1 cellular context compared by ENCODE assay signal in the genomic region with DNA sequence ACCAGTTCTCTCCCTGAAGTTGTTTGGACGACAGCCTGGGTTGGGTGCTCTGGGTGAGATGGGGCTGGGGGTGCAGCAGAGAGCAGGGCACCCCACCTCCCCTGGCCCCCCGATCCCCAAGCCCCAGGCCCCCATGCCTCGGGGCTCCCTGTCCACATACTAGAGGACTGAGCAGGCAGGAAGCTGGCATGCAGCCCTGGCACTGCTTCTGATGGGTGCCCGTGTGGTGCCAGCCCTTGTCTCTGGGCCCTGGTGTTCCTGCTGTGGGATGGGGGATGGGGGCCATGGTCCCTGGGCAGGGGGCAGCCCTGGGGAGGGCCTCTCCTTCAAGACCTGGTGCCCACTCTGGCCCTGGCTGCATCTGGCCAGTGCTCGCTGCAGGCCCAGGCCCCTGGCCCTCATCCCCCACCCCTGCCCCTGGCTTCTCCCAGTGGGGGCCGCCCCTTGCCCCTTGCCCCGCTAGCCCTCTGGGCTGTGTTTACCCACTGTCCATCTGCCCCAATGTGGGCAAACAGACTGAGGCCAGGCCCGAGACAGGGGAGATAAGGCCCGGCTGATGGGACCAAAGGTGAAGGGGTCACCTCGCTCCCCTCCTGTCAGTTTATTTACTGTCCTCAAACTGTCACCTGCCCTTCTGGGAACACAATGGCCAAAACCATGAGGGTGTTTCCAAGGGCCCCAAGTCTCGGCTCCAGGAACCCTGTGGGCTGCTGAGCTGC.
TF ChIP-seq lines count a peak whose summit lies in the region.

No MANE protein-coding gene starts in this region.

TF ChIP-seq in HepG2, 621 proteins besides CTCF, POLR2A, EP300 and RAD21 (continued from another document and continues in another):
- TF ChIP-seq, protein P1, sequence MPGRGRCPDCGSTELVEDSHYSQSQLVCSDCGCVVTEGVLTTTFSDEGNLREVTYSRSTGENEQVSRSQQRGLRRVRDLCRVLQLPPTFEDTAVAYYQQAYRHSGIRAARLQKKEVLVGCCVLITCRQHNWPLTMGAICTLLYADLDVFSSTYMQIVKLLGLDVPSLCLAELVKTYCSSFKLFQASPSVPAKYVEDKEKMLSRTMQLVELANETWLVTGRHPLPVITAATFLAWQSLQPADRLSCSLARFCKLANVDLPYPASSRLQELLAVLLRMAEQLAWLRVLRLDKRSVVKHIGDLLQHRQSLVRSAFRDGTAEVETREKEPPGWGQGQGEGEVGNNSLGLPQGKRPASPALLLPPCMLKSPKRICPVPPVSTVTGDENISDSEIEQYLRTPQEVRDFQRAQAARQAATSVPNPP (CRISPR knock-in tag; IDR thresholded peaks at IDR 0.05) = no peak
- no peak for TF ChIP-seq GTF2F1 (IDR thresholded peaks at IDR 0.05; ENCODE audit: low read length)
- TF ChIP-seq, protein P2, sequence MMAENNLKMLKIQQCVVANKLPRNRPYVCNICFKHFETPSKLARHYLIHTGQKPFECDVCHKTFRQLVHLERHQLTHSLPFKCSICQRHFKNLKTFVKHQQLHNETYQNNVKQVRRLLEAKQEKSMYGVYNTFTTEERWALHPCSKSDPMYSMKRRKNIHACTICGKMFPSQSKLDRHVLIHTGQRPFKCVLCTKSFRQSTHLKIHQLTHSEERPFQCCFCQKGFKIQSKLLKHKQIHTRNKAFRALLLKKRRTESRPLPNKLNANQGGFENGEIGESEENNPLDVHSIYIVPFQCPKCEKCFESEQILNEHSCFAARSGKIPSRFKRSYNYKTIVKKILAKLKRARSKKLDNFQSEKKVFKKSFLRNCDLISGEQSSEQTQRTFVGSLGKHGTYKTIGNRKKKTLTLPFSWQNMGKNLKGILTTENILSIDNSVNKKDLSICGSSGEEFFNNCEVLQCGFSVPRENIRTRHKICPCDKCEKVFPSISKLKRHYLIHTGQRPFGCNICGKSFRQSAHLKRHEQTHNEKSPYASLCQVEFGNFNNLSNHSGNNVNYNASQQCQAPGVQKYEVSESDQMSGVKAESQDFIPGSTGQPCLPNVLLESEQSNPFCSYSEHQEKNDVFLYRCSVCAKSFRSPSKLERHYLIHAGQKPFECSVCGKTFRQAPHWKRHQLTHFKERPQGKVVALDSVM (CRISPR knock-in tag; IDR thresholded peaks at IDR 0.05) = no peak
- no peak for TF ChIP-seq XBP1 (CRISPR knock-in tag; IDR thresholded peaks at IDR 0.05)
- TF ChIP-seq JDP2 (CRISPR knock-in tag; IDR thresholded peaks at IDR 0.05; ENCODE audit: borderline replicate concordance) = no peak; the same call in 1 of the 2 replicates
- no peak for TF ChIP-seq SMAD9 (CRISPR knock-in tag; IDR thresholded peaks at IDR 0.05)
- no peak for TF ChIP-seq LCORL (IDR thresholded peaks at IDR 0.05)
- peak; percentile 97 for TF ChIP-seq LCORL (CRISPR knock-in tag; IDR thresholded peaks at IDR 0.05)
- TF ChIP-seq ZNF597 (CRISPR knock-in tag; IDR thresholded peaks at IDR 0.05) = no peak
- TF ChIP-seq BRD4 (CRISPR knock-in tag; IDR thresholded peaks at IDR 0.05) = peak; percentile 55; the same call in 1 of the 2 replicates
- no peak for TF ChIP-seq NFKB2 (CRISPR knock-in tag; IDR thresholded peaks at IDR 0.05; ENCODE audit: borderline replicate concordance)
- TF ChIP-seq, protein P3, sequence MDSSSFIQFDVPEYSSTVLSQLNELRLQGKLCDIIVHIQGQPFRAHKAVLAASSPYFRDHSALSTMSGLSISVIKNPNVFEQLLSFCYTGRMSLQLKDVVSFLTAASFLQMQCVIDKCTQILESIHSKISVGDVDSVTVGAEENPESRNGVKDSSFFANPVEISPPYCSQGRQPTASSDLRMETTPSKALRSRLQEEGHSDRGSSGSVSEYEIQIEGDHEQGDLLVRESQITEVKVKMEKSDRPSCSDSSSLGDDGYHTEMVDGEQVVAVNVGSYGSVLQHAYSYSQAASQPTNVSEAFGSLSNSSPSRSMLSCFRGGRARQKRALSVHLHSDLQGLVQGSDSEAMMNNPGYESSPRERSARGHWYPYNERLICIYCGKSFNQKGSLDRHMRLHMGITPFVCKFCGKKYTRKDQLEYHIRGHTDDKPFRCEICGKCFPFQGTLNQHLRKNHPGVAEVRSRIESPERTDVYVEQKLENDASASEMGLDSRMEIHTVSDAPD (CRISPR knock-in tag; IDR thresholded peaks at IDR 0.05) = peak; percentile 82; the same call in 1 of the 2 replicates
- no peak; the same call in 1 of the 2 replicates for TF ChIP-seq MTERF4 (CRISPR knock-in tag; IDR thresholded peaks at IDR 0.05)
- TF ChIP-seq, protein P4, sequence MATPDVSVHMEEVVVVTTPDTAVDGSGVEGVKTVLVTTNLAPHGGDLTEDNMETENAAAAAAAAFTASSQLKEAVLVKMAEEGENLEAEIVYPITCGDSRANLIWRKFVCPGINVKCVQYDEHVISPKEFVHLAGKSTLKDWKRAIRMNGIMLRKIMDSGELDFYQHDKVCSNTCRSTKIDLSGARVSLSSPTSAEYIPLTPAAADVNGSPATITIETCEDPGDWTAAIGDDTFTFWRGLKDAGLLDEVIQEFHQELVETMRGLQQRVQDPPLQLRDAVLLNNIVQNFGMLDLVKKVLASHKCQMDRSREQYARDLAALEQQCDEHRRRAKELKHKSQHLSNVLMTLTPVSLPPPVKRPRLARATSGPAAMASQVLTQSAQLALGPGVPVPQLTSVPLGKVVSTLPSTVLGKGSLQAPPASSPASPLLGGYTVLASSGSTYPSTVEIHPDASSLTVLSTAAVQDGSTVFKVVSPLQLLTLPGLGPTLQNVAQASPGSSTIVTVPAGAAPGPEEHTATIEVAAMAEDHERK (CRISPR knock-in tag; IDR thresholded peaks at IDR 0.05; ENCODE audit: low read depth) = no peak
- no peak for TF ChIP-seq ZNF20 (CRISPR knock-in tag; IDR thresholded peaks at IDR 0.05)
- no peak for TF ChIP-seq ZMAT3 (CRISPR knock-in tag; conservative IDR thresholded peaks at IDR 0.05)
- TF ChIP-seq CCAR2 (optimal IDR thresholded peaks at IDR 0.05; ENCODE audit: low read depth, low read length) = peak; percentile 38
- no peak for TF ChIP-seq TBL1XR1 (IDR thresholded peaks at IDR 0.05; ENCODE audit: borderline replicate concordance, low read length, partially characterized antibody)
- peak; percentile 77 for TF ChIP-seq TRIM24 (CRISPR knock-in tag; IDR thresholded peaks at IDR 0.05)
- TF ChIP-seq SNAI1 (CRISPR knock-in tag; IDR thresholded peaks at IDR 0.05; ENCODE audit: borderline replicate concordance) = no peak
- peak; percentile 93 for TF ChIP-seq ISL2 (CRISPR knock-in tag; IDR thresholded peaks at IDR 0.05)
- TF ChIP-seq HNRNPLL (IDR thresholded peaks at IDR 0.05; ENCODE audit: low read depth, low read length, poor library complexity, severe bottlenecking) = no peak
- no peak for TF ChIP-seq ZNF562 (CRISPR knock-in tag; IDR thresholded peaks at IDR 0.05; ENCODE audit: borderline replicate concordance)
- TF ChIP-seq SRF (IDR thresholded peaks at IDR 0.05; ENCODE audit: low read depth, low read length) = no peak
- TF ChIP-seq, protein P5, sequence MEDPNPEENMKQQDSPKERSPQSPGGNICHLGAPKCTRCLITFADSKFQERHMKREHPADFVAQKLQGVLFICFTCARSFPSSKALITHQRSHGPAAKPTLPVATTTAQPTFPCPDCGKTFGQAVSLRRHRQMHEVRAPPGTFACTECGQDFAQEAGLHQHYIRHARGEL (CRISPR knock-in tag; IDR thresholded peaks at IDR 0.05) = no peak
- TF ChIP-seq ZKSCAN1 (IDR thresholded peaks at IDR 0.05; ENCODE audit: low read length) = no peak
- no peak for TF ChIP-seq ZSCAN12 (CRISPR knock-in tag; IDR thresholded peaks at IDR 0.05)
- no peak for TF ChIP-seq SCMH1 (CRISPR knock-in tag; IDR thresholded peaks at IDR 0.05; ENCODE audit: borderline replicate concordance)
- no peak for TF ChIP-seq ZNF17 (CRISPR knock-in tag; IDR thresholded peaks at IDR 0.05)
- no peak for TF ChIP-seq ZNF891 (CRISPR knock-in tag; IDR thresholded peaks at IDR 0.05)
- TF ChIP-seq ZNF513 (CRISPR knock-in tag; conservative IDR thresholded peaks at IDR 0.05) = no peak
- TF ChIP-seq ZNF841 (CRISPR knock-in tag; IDR thresholded peaks at IDR 0.05; ENCODE audit: borderline replicate concordance) = no peak
- no peak for TF ChIP-seq AGO2 (optimal IDR thresholded peaks at IDR 0.05; ENCODE audit: low read depth, low read length)
- TF ChIP-seq, protein P6, sequence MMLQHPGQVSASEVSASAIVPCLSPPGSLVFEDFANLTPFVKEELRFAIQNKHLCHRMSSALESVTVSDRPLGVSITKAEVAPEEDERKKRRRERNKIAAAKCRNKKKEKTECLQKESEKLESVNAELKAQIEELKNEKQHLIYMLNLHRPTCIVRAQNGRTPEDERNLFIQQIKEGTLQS (CRISPR knock-in tag; IDR thresholded peaks at IDR 0.05) = no peak
- no peak; the same call in 1 of the 2 replicates for TF ChIP-seq ZNF782 (CRISPR knock-in tag; IDR thresholded peaks at IDR 0.05; ENCODE audit: borderline replicate concordance)
- TF ChIP-seq FOSL2 (CRISPR knock-in tag; IDR thresholded peaks at IDR 0.05) = peak; percentile 55; the same call in 1 of the 2 replicates
- no peak for TF ChIP-seq ZNF30 (CRISPR knock-in tag; IDR thresholded peaks at IDR 0.05)
- TF ChIP-seq, protein P7, sequence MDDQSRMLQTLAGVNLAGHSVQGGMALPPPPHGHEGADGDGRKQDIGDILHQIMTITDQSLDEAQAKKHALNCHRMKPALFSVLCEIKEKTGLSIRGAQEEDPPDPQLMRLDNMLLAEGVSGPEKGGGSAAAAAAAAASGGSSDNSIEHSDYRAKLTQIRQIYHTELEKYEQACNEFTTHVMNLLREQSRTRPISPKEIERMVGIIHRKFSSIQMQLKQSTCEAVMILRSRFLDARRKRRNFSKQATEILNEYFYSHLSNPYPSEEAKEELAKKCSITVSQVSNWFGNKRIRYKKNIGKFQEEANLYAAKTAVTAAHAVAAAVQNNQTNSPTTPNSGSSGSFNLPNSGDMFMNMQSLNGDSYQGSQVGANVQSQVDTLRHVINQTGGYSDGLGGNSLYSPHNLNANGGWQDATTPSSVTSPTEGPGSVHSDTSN (CRISPR knock-in tag; IDR thresholded peaks at IDR 0.05; ENCODE audit: borderline replicate concordance) = no peak
- TF ChIP-seq ZNF430 (CRISPR knock-in tag; IDR thresholded peaks at IDR 0.05) = peak; percentile 75; the same call in 1 of the 2 replicates
- no peak for TF ChIP-seq KMT2B (CRISPR knock-in tag; IDR thresholded peaks at IDR 0.05)
- TF ChIP-seq ZNF747 (CRISPR knock-in tag; IDR thresholded peaks at IDR 0.05; ENCODE audit: borderline replicate concordance) = peak; percentile 76; the same call in 1 of the 2 replicates
- 0 out of 2 replicates have a peak, but pooled peaks have one; percentile 52 for TF ChIP-seq IRF2 (CRISPR knock-in tag; IDR thresholded peaks at IDR 0.05)
- TF ChIP-seq ZNF235 (CRISPR knock-in tag; IDR thresholded peaks at IDR 0.05; ENCODE audit: borderline replicate concordance) = no peak
- TF ChIP-seq ARID2 (CRISPR knock-in tag; IDR thresholded peaks at IDR 0.05; ENCODE audit: borderline replicate concordance) = no peak
- TF ChIP-seq ZNF652 (CRISPR knock-in tag; IDR thresholded peaks at IDR 0.05; ENCODE audit: borderline replicate concordance, low read depth) = no peak
- TF ChIP-seq MTA3 (CRISPR knock-in tag; IDR thresholded peaks at IDR 0.05) = no peak
- TF ChIP-seq, protein P8, sequence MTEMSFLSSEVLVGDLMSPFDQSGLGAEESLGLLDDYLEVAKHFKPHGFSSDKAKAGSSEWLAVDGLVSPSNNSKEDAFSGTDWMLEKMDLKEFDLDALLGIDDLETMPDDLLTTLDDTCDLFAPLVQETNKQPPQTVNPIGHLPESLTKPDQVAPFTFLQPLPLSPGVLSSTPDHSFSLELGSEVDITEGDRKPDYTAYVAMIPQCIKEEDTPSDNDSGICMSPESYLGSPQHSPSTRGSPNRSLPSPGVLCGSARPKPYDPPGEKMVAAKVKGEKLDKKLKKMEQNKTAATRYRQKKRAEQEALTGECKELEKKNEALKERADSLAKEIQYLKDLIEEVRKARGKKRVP (CRISPR knock-in tag; IDR thresholded peaks at IDR 0.05) = no peak
- no peak for TF ChIP-seq ZFP36 (IDR thresholded peaks at IDR 0.05; ENCODE audit: borderline replicate concordance, low read depth, low read length, partially characterized antibody)
